In genomic region chr13:45257638-45258338, GRCh38 we compare ENCODE assay signal across 16 cellular contexts. TPM values are rescaled to one million over a fixed set of nuclear protein-coding genes. Genes with fewer than 3 reads are reported as not detected.
DNase-seq lines count a peak whose midpoint lies in the region; ATAC-seq, FAIRE-seq and TF ChIP-seq lines count a peak whose summit lies in the region.
"Had no signal": no experiment of that assay in that cellular context is flagged by ENCODE, and none has a peak within 500 bp of the region (broad histone marks: within the 10 kb centered on the region; RNA-seq: fewer than 3 reads in every experiment).

No MANE protein-coding gene starts in this region.

- no peak overlapping the region for H3K4me3 ChIP-seq in PC-3 (ENCODE audit: low read length)
- no peak overlapping the region for H3K4me3 ChIP-seq in colonic mucosa
- H3K4me3 ChIP-seq: lung, pancreas, uterus had no signal

- TF ChIP-seq POLR2A in GM18505 (IDR thresholded peaks at IDR 0.05; ENCODE audit: borderline replicate concordance, extremely low read depth, insufficient read depth, insufficient read length) = no peak

- peak; percentile 50 for ATAC-seq in stimulated activated naive CD8-positive, alpha-beta T cell treated with anti-CD3 and anti-CD28 coated beads, Interleukin-15, amount 100 ng/mL, for 72 hours
- no peak for ATAC-seq in stimulated activated naive CD8-positive, alpha-beta T cell treated with anti-CD3 and anti-CD28 coated beads, Interleukin-15, Interleukin-2, amounts not matched to agents 100 U/mL and 50 U/mL, for 24 hours
- no peak for ATAC-seq in PC-3
- ATAC-seq in GM18505 (IDR thresholded peaks at IDR 0.05; ENCODE audit: unreplicated experiment) = no peak
- ATAC-seq: Panc1, pancreas had no signal

- H3K4me1 Mint-ChIP-seq in stimulated activated naive CD8-positive, alpha-beta T cell treated with anti-CD3 and anti-CD28 coated beads, Interleukin-15, amount 100 ng/mL, for 72 hours = peaks cover 34% of the 10 kb centered on the region

- no TSS peak for BruUV-seq in PC-3 (replicated peaks; lab: Mats Ljungman, UMichigan)

- H3K9ac ChIP-seq in PC-3 (ENCODE audit: low read length) = no peak overlapping the region
- peak overlapping the region in 1 of 2 donors; percentile 21 for H3K9ac ChIP-seq in colonic mucosa (ENCODE audit: low read depth in 2 of 2, low read length in 2 of 2)

- H3K27ac ChIP-seq in PC-3 (ENCODE audit: low read length) (no peak overlapping the region), colonic mucosa (peak overlapping the region; percentile 15)
- H3K27ac ChIP-seq: pancreas, uterus, VCaP had no signal

- H3K9me2 ChIP-seq in PC-3 (replicated peaks; ENCODE audit: low read length) = no peaks in the 10 kb centered on the region

- DNase-seq in stimulated activated naive CD8-positive, alpha-beta T cell treated with anti-CD3 and anti-CD28 coated beads, Interleukin-15, amount 100 ng/mL, for 72 hours = no peak
- DNase-seq in stimulated activated naive CD8-positive, alpha-beta T cell treated with anti-CD3 and anti-CD28 coated beads, Interleukin-15, Interleukin-2, amounts not matched to agents 100 U/mL and 50 U/mL, for 24 hours = no peak
- DNase-seq in PC-3 = peak; percentile 12
- DNase-seq in colonic mucosa = no peak
- no peak for DNase-seq in stimulated activated CD4-positive, alpha-beta T cell treated with anti-CD3 and anti-CD28 coated beads, Interleukin-15, amount 100 ng/mL, for 24 hours
- no peak for DNase-seq in activated CD4-positive, alpha-beta T cell treated with anti-CD3 and anti-CD28 coated beads for 1 hour
- DNase-seq in HTR-8/SVneo (ENCODE audit: insufficient read length, low spot score) = no peak
- DNase-seq: DMS53, hypothalamus, NCI-H2227 treated with DMSO at 0.1 percent for 48 hours, pancreas, uterus had no signal

- H3K9me3 Mint-ChIP-seq in stimulated activated naive CD8-positive, alpha-beta T cell treated with anti-CD3 and anti-CD28 coated beads, Interleukin-15, amount 100 ng/mL, for 72 hours = no peaks in the 10 kb centered on the region

- peaks cover 28% of the 10 kb centered on the region for H3K4me1 ChIP-seq in PC-3 (ENCODE audit: insufficient read depth, low read length)
- no peaks in the 10 kb centered on the region for H3K4me1 ChIP-seq in colonic mucosa
- H3K4me1 ChIP-seq: pancreas, uterus had no signal

- no peaks in the 10 kb centered on the region for H3F3A ChIP-seq in PC-3 (ENCODE audit: low read length, unreplicated experiment)

- FAIRE-seq in HTR-8/SVneo (lab: Jason Lieb, UNC) = no peak
- FAIRE-seq: pancreas had no signal

- H3K27me3 Mint-ChIP-seq in stimulated activated naive CD8-positive, alpha-beta T cell treated with anti-CD3 and anti-CD28 coated beads, Interleukin-15, amount 100 ng/mL, for 72 hours = no peaks in the 10 kb centered on the region

- no peak overlapping the region for H2AFZ ChIP-seq in PC-3 (ENCODE audit: low read length)

- H3K79me2 ChIP-seq in PC-3 (ENCODE audit: low read length) = no peaks in the 10 kb centered on the region

- H4K20me1 ChIP-seq in PC-3 (ENCODE audit: low read length) = no peaks in the 10 kb centered on the region

- no peak overlapping the region for H3K4me2 ChIP-seq in PC-3 (ENCODE audit: low read length)

- H3K4me3 Mint-ChIP-seq in stimulated activated naive CD8-positive, alpha-beta T cell treated with anti-CD3 and anti-CD28 coated beads, Interleukin-15, amount 100 ng/mL, for 72 hours = no peak overlapping the region

- intact Hi-C loops in PC-3 (cut with micrococcal nuclease) (no loop called here), colonic mucosa (cut with DNase I) (no loop called here)

- H3K36me3 ChIP-seq in PC-3 (ENCODE audit: low read depth, low read length) (peaks cover 5% of the 10 kb centered on the region), colonic mucosa (no peaks in the 10 kb centered on the region)
- H3K36me3 ChIP-seq: pancreas, uterus had no signal

- H3K9me3 ChIP-seq in PC-3 (ENCODE audit: low read length) (no peaks in the 10 kb centered on the region), colonic mucosa (no peaks in the 10 kb centered on the region)
- H3K9me3 ChIP-seq: pancreas, uterus had no signal

- POLR2A ChIA-PET in PC-3 (lab: Charles Lee; ENCODE audit: unreplicated experiment) = interaction anchor here (0.6 kb wide), 1 partner anchor 10 kb away, joined by 3 read pairs; no protein-coding TSS in a partner anchor

- CTCF ChIA-PET in PC-3 (lab: Charles Lee) = no interaction called here

- H3K27me3 ChIP-seq in PC-3 (ENCODE audit: low read length) (no peaks in the 10 kb centered on the region), colonic mucosa (no peaks in the 10 kb centered on the region)
- H3K27me3 ChIP-seq: pancreas, uterus had no signal

- TF ChIP-seq CTCF in PC-3 (conservative IDR thresholded peaks at IDR 0.05; ENCODE audit: low read depth, low read length) = no peak
- TF ChIP-seq CTCF in colonic mucosa (IDR thresholded peaks at IDR 0.05) = no peak

- no peak overlapping the region for H3K27ac Mint-ChIP-seq in stimulated activated naive CD8-positive, alpha-beta T cell treated with anti-CD3 and anti-CD28 coated beads, Interleukin-15, amount 100 ng/mL, for 72 hours

RNA-seq across cellular contexts. Expression of gene KCTD4, which starts 56.9 kb away (rescaled TPM):
- not detected in 2 replicates for total RNA-seq in PC-3 (2014; rRNA removed)
- under 1 TPM; 0.58 to 0.84 TPM for total RNA-seq in colonic mucosa
- total RNA-seq: lung, uterus had no signal
